Comparison of ENCODE assay signal across 10 cellular contexts in the genomic region with DNA sequence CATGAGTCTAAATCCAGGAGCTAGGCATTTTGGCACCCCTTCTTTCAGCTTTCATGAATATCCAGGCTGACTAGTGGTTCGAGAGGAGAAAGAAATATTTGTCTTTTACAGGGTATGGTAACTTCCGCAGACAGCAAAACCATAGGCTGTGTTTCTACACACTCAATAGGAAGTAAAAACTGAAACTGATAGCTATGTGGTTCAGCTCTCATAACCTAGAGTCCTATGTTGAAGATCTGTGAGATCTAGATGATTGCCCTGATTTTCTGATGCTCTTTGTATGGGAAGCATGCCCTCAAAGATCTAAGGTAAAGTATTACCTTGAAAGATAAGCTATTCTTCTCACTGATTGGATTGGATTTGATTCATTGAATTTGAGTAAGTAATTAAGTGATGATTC.
A peak's percentile ranks its signal among the peaks of the same experiment; 100 is the strongest.
DNase-seq lines count a peak whose midpoint lies in the region; ATAC-seq, FAIRE-seq and TF ChIP-seq lines count a peak whose summit lies in the region.
"Had no signal": no experiment of that assay in that cellular context is flagged by ENCODE, and none has a peak within 500 bp of the region (broad histone marks: within the 10 kb centered on the region; RNA-seq: fewer than 3 reads in every experiment).

No MANE protein-coding gene starts in this region.

- no peaks in the 10 kb centered on the region for H3K9me3 Mint-ChIP-seq in dendritic cell treated with granulocyte-macrophage colony-stimulating factor and Interleukin-4, amounts not matched to agents 40 ng/mL and 50 ng/mL, for 4 days

- CTCF ChIA-PET in OCI-LY7 (lab: Charles Lee; ENCODE audit: unreplicated experiment), result no interaction called here

- FAIRE-seq in GM18507 (lab: Jason Lieb, UNC), result peak; percentile 85
- FAIRE-seq: colon had no signal

- peak; percentile 98 for ATAC-seq in GM19467 (IDR thresholded peaks at IDR 0.05; ENCODE audit: unreplicated experiment)
- peak; percentile 100 for ATAC-seq in HG03103 (IDR thresholded peaks at IDR 0.05; ENCODE audit: low read depth, unreplicated experiment)
- ATAC-seq in sciatic nerve, result no peak

- no peak overlapping the region for H2AFZ ChIP-seq in OCI-LY7 (ENCODE audit: low read length)

- H3K36me3 ChIP-seq in OCI-LY7 (ENCODE audit: insufficient read depth, low read length), result no peaks in the 10 kb centered on the region

- TF ChIP-seq CTCF in OCI-LY7 (conservative IDR thresholded peaks at IDR 0.05; ENCODE audit: low read length), result no peak

- in situ Hi-C loops in ACHN (cut with HindIII; ENCODE audit: low pct_ligation_motif_present, low pct_unique_long_range_greater_than_20kb, low sequenced_read_pairs), result no loop called here

- BruUV-seq in OCI-LY7 (replicated peaks; lab: Mats Ljungman, UMichigan), result no TSS peak

- no peak overlapping the region for H3K4me3 Mint-ChIP-seq in dendritic cell treated with granulocyte-macrophage colony-stimulating factor and Interleukin-4, amounts not matched to agents 40 ng/mL and 50 ng/mL, for 4 days

- no peaks in the 10 kb centered on the region for H3K27me3 Mint-ChIP-seq in dendritic cell treated with granulocyte-macrophage colony-stimulating factor and Interleukin-4, amounts not matched to agents 40 ng/mL and 50 ng/mL, for 4 days

- H3K4me2 ChIP-seq in OCI-LY7 (ENCODE audit: low read length), result no peak overlapping the region

- H4K20me1 ChIP-seq in OCI-LY7 (ENCODE audit: insufficient read depth, low read length), result no peaks in the 10 kb centered on the region

- intact Hi-C loops in dendritic cell treated with granulocyte-macrophage colony-stimulating factor and Interleukin-4, amounts not matched to agents 40 ng/mL and 50 ng/mL, for 4 days (cut with micrococcal nuclease), result no loop called here
- intact Hi-C loops in OCI-LY7 (cut with micrococcal nuclease; ENCODE audit: unreplicated experiment), result no loop called here
- intact Hi-C loops in sciatic nerve (cut with DNase I), result no loop called here

- no peaks in the 10 kb centered on the region for H3K36me3 Mint-ChIP-seq in dendritic cell treated with granulocyte-macrophage colony-stimulating factor and Interleukin-4, amounts not matched to agents 40 ng/mL and 50 ng/mL, for 4 days (ENCODE audit: low read depth)

- H3K27ac ChIP-seq in OCI-LY7 (ENCODE audit: low read depth, low read length, poor library complexity, severe bottlenecking), result no peak overlapping the region

- no peak overlapping the region for H3K4me3 ChIP-seq in OCI-LY7 (ENCODE audit: low read depth, low read length, poor library complexity, severe bottlenecking)

- H3K4me1 Mint-ChIP-seq in dendritic cell treated with granulocyte-macrophage colony-stimulating factor and Interleukin-4, amounts not matched to agents 40 ng/mL and 50 ng/mL, for 4 days (ENCODE audit: low read depth), result peaks cover 15% of the 10 kb centered on the region

- H3K79me2 ChIP-seq in OCI-LY7 (ENCODE audit: insufficient read depth, low read depth, low read length), result no peaks in the 10 kb centered on the region

- POLR2A ChIA-PET in OCI-LY7 (lab: Charles Lee), result interaction anchor here (0.5 kb wide), 1 partner anchor 593 kb away, joined by 3 read pairs; no protein-coding TSS in a partner anchor

- no peaks in the 10 kb centered on the region for H3K4me1 ChIP-seq in OCI-LY7 (ENCODE audit: insufficient read depth, low read length, poor library complexity, severe bottlenecking)

- no peaks in the 10 kb centered on the region for H3K9me3 ChIP-seq in OCI-LY7 (ENCODE audit: low read length)

- peak overlapping the region; percentile 30 for H3K27ac Mint-ChIP-seq in dendritic cell treated with granulocyte-macrophage colony-stimulating factor and Interleukin-4, amounts not matched to agents 40 ng/mL and 50 ng/mL, for 4 days

- DNase-seq in GM18507 (ENCODE audit: extremely low spot score, insufficient read length, low read depth) (peak; percentile 26), OCI-LY7 (ENCODE audit: low spot score) (no peak), ACHN (no peak), DMS 273 (lab: John Stamatoyannopoulos, UW; ENCODE audit: unreplicated experiment) (no peak), sciatic nerve (ENCODE audit: low spot score) (no peak)
- DNase-seq: activated CD4-positive, alpha-beta T cell treated with anti-CD3 and anti-CD28 coated beads for 1 hour had no signal

- no peaks in the 10 kb centered on the region for H3K9me2 ChIP-seq in OCI-LY7 (ENCODE audit: insufficient read depth, low read length)
